19 cellular contexts compared by ENCODE assay signal in the genomic region with DNA sequence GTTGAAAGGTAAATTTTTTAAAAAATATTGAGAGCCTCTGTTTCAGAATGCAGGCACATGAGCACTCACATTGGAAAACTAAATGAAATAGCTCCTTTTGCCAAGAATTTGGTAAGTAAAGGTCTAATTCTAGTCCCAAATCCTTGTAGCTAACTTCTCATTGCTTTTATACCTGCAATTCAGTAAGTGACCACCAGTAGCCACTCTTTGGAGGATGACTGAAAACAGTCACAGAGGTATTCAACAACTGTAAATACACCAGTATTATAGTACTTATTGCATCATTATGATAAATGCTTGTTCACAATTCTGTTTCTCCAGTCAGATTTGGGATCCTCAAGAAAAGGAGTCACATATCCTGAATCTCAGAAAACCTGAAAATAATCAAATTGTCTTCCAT.
DNase-seq lines count a peak whose midpoint lies in the region; ATAC-seq and TF ChIP-seq lines count a peak whose summit lies in the region.
"Had no signal": no experiment of that assay in that cellular context is flagged by ENCODE, and none has a peak within 500 bp of the region (broad histone marks: within the 10 kb centered on the region; RNA-seq: fewer than 3 reads in every experiment).

No MANE protein-coding gene starts in this region.

- H3K9me3 Mint-ChIP-seq in neural progenitor cell: peaks cover 20% of the 10 kb centered on the region
- peaks cover 13% of the 10 kb centered on the region for H3K9me3 Mint-ChIP-seq in Calu3 (ENCODE audit: low read depth, unreplicated experiment)

- H3K4me3 ChIP-seq in GM12864 (ENCODE audit: low read depth, low read length): no peak overlapping the region
- no peak overlapping the region for H3K4me3 ChIP-seq in LNCaP clone FGC (ENCODE audit: low read depth, low read length)
- no peak overlapping the region for H3K4me3 ChIP-seq in brain microvascular endothelial cell (ENCODE audit: low read depth, low read length)
- no peak overlapping the region for H3K4me3 ChIP-seq in neural progenitor cell

- no peaks in the 10 kb centered on the region for H3K27me3 ChIP-seq in brain microvascular endothelial cell (replicated peaks)
- H3K27me3 ChIP-seq in neural progenitor cell: no peaks in the 10 kb centered on the region

- no peak overlapping the region for H3K9ac ChIP-seq in neural progenitor cell

- H3K36me3 ChIP-seq in brain microvascular endothelial cell (replicated peaks) (no peaks in the 10 kb centered on the region), neural progenitor cell (no peaks in the 10 kb centered on the region)

- H3K79me2 ChIP-seq in neural progenitor cell (ENCODE audit: low read depth): no peaks in the 10 kb centered on the region

- TF ChIP-seq CTCF in GM12864 (IDR thresholded peaks at IDR 0.05; ENCODE audit: low read depth, low read length, missing control alignments) (peak; percentile 6), LNCaP clone FGC (IDR thresholded peaks at IDR 0.05; ENCODE audit: control insufficient read depth, extremely low read depth, insufficient read depth) (0 out of 2 replicates have a peak, but pooled peaks have one; percentile 10), brain microvascular endothelial cell (IDR thresholded peaks at IDR 0.05; ENCODE audit: low read depth, low read length, missing control alignments) (peak; percentile 14), neural progenitor cell (IDR thresholded peaks at IDR 0.05) (peak; percentile 35), Calu3 (IDR thresholded peaks at IDR 0.05; ENCODE audit: unreplicated experiment) (no peak)

- H3K27ac ChIP-seq in brain microvascular endothelial cell (no peak overlapping the region), neural progenitor cell (no peak overlapping the region)
- H3K27ac ChIP-seq: RWPE1 had no signal

- no TSS peak for BruUV-seq in Calu3 (replicated peaks; lab: Mats Ljungman, UMichigan)

- CTCF ChIA-PET in Calu3 (lab: Charles Lee): no interaction called here

- DNase-seq in GM12864 (ENCODE audit: low read depth): no peak
- DNase-seq in LNCaP clone FGC (ENCODE audit: low read depth): no peak
- no peak for DNase-seq in brain microvascular endothelial cell
- DNase-seq in neural progenitor cell (ENCODE audit: low spot score): no peak
- DNase-seq in Calu3: no peak
- DNase-seq in stimulated activated CD8-positive, alpha-beta memory T cell treated with anti-CD3 and anti-CD28 coated beads, Interleukin-4, amount 100 ng/mL, for 48 hours: no peak
- DNase-seq: activated CD4-positive, alpha-beta T cell treated with anti-CD3 and anti-CD28 coated beads, Interleukin-2, amount 50 U/mL, for 4 hours; activated T-cell treated with anti-CD3 and anti-CD28 coated beads, Interleukin-2, amount 50 U/mL, for 24 hours; DMS79; hippocampal formation; mesenchymal stem cell; NCI-H1436 had no signal

- H3K27me3 Mint-ChIP-seq in neural progenitor cell (ENCODE audit: insufficient read depth, low read depth) (peaks cover 2% of the 10 kb centered on the region), Calu3 (ENCODE audit: unreplicated experiment) (no peaks in the 10 kb centered on the region)
- H3K27me3 Mint-ChIP-seq: activated T-cell treated with anti-CD3 and anti-CD28 coated beads, Interleukin-2, amount 50 U/mL, for 24 hours had no signal

- no peaks in the 10 kb centered on the region for H3K36me3 Mint-ChIP-seq in neural progenitor cell
- H3K36me3 Mint-ChIP-seq in Calu3 (ENCODE audit: insufficient read depth, unreplicated experiment): no peaks in the 10 kb centered on the region
- H3K36me3 Mint-ChIP-seq: activated naive CD4-positive, alpha-beta T cell treated with anti-CD3 and anti-CD28 coated beads, Interleukin-2, amount 50 U/mL, for 72 hours; CD14-positive monocyte; IgD-negative memory B cell; natural killer cell treated with Interleukin-12 subunit alpha and Interleukin-12 subunit beta and Interleukin-15 and Interleukin-18, amount 100 ng/mL, for 72 hours; stimulated activated effector memory CD8-positive, alpha-beta T cell treated with anti-CD3 and anti-CD28 coated beads, Interleukin-12 subunit alpha, Interleukin-12 subunit beta, amount 100 ng/mL, for 72 hours had no signal

- H3K27ac Mint-ChIP-seq in neural progenitor cell: no peak overlapping the region
- no peak overlapping the region for H3K27ac Mint-ChIP-seq in Calu3 (ENCODE audit: unreplicated experiment)
- H3K27ac Mint-ChIP-seq: activated naive CD4-positive, alpha-beta T cell treated with anti-CD3 and anti-CD28 coated beads, Interleukin-2, amount 50 U/mL, for 72 hours; activated T-cell treated with anti-CD3 and anti-CD28 coated beads, Interleukin-2, amount 50 U/mL, for 24 hours; CD14-positive monocyte; IgD-negative memory B cell; natural killer cell treated with Interleukin-12 subunit alpha and Interleukin-12 subunit beta and Interleukin-15 and Interleukin-18, amount 100 ng/mL, for 72 hours; stimulated activated effector memory CD8-positive, alpha-beta T cell treated with anti-CD3 and anti-CD28 coated beads, Interleukin-12 subunit alpha, Interleukin-12 subunit beta, amount 100 ng/mL, for 72 hours had no signal

- H3K4me1 ChIP-seq in neural progenitor cell: peaks cover 4% of the 10 kb centered on the region

- H3F3A ChIP-seq in neural progenitor cell (ENCODE audit: low read depth): no peaks in the 10 kb centered on the region

- intact Hi-C loops in Calu3 (cut with micrococcal nuclease; ENCODE audit: unreplicated experiment): no loop called here

- H3K4me3 Mint-ChIP-seq in neural progenitor cell (no peak overlapping the region), Calu3 (ENCODE audit: low read depth, unreplicated experiment) (no peak overlapping the region)
- H3K4me3 Mint-ChIP-seq: activated T-cell treated with anti-CD3 and anti-CD28 coated beads, Interleukin-2, amount 50 U/mL, for 24 hours; CD14-positive monocyte; IgD-negative memory B cell; natural killer cell treated with Interleukin-12 subunit alpha and Interleukin-12 subunit beta and Interleukin-15 and Interleukin-18, amount 100 ng/mL, for 72 hours; stimulated activated effector memory CD8-positive, alpha-beta T cell treated with anti-CD3 and anti-CD28 coated beads, Interleukin-12 subunit alpha, Interleukin-12 subunit beta, amount 100 ng/mL, for 72 hours had no signal

- peaks cover 6% of the 10 kb centered on the region for H3K9me3 ChIP-seq in neural progenitor cell (ENCODE audit: low read depth)

- no peak overlapping the region for H3K4me2 ChIP-seq in neural progenitor cell

- H3K4me1 Mint-ChIP-seq in neural progenitor cell (peaks cover 6% of the 10 kb centered on the region), Calu3 (ENCODE audit: low read depth, unreplicated experiment) (no peaks in the 10 kb centered on the region)
- H3K4me1 Mint-ChIP-seq: IgD-negative memory B cell; stimulated activated effector memory CD8-positive, alpha-beta T cell treated with anti-CD3 and anti-CD28 coated beads, Interleukin-12 subunit alpha, Interleukin-12 subunit beta, amount 100 ng/mL, for 72 hours had no signal

- in situ Hi-C loops in brain microvascular endothelial cell (cut with HindIII; ENCODE audit: low pct_ligation_motif_present, low sequenced_read_pairs): no loop called here

- ATAC-seq in GM21423 (IDR thresholded peaks at IDR 0.05; ENCODE audit: unreplicated experiment): no peak
- ATAC-seq: activated naive CD4-positive, alpha-beta T cell treated with anti-CD3 and anti-CD28 coated beads, Interleukin-2, amount 50 U/mL, for 72 hours; natural killer cell treated with Interleukin-12 subunit alpha and Interleukin-12 subunit beta and Interleukin-15 and Interleukin-18, amount 100 ng/mL, for 72 hours; stimulated activated effector memory CD8-positive, alpha-beta T cell treated with anti-CD3 and anti-CD28 coated beads, Interleukin-12 subunit alpha, Interleukin-12 subunit beta, amount 100 ng/mL, for 72 hours had no signal

- H2AFZ ChIP-seq in neural progenitor cell (replicated peaks): no peak overlapping the region

- no peaks in the 10 kb centered on the region for H4K20me1 ChIP-seq in neural progenitor cell (ENCODE audit: low read depth)
